2 cellular contexts compared by ENCODE assay signal in the genomic region with DNA sequence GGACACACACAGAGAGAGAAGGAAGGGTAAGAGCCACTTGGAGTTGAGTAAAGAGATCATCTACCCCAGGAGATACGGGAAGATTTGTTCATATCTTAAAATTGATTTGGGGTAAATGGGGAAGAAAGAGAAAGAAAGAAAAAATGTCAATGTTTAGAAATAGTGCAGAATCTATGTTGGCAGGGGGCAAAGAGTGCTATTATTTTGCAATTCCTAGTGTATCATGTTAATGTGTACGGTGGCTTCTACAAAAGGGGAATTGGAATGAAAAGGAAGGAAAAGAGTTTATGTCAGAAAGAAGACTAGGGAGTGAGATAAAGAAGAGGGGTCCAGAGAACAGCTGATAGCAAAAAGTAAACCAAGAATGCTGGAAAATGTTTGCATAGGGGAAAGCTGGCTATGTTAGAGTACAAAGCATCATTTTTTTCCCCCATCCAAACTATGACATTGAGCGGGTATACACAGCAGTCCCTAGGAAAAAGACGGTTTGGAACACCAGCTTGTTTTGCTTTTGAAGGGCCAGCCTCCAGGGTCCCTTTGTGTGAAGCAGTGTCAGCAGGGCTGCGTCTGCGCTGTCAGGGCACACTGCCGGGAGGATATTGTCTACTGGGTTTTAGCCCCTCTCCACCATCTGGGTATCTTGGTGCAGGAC.
TF ChIP-seq lines count a peak whose summit lies in the region.

No MANE protein-coding gene starts in this region.

TF ChIP-seq in K562, 482 proteins besides CTCF, POLR2A, EP300 and RAD21:
- TF ChIP-seq ZEB2 (IDR thresholded peaks at IDR 0.05) (no peak), DACH1 (IDR thresholded peaks at IDR 0.05; ENCODE audit: partially characterized antibody) (peak; percentile 34)
TF ChIP-seq in K562: peak in this region for 1.

TF ChIP-seq in HepG2, 621 proteins besides CTCF, POLR2A, EP300 and RAD21 (continues in another document):
- TF ChIP-seq ZNF382 (CRISPR knock-in tag; IDR thresholded peaks at IDR 0.05; ENCODE audit: borderline replicate concordance) (no peak), ZNF510 (CRISPR knock-in tag; IDR thresholded peaks at IDR 0.05; ENCODE audit: low read depth) (0 out of 2 replicates have a peak, but pooled peaks have one; percentile 36), HNF4A (CRISPR knock-in tag; IDR thresholded peaks at IDR 0.05) (0 out of 2 replicates have a peak, but pooled peaks have one; percentile 45), CEBPG (CRISPR knock-in tag; IDR thresholded peaks at IDR 0.05) (0 out of 2 replicates have a peak, but pooled peaks have one; percentile 4), RCOR2 (CRISPR knock-in tag; IDR thresholded peaks at IDR 0.05) (0 out of 2 replicates have a peak, but pooled peaks have one; percentile 15), ZNF329 (CRISPR knock-in tag; IDR thresholded peaks at IDR 0.05; ENCODE audit: low read depth) (no peak), NR2F6 (IDR thresholded peaks at IDR 0.05) (no peak), NR2F6 (CRISPR knock-in tag; IDR thresholded peaks at IDR 0.05) (0 out of 2 replicates have a peak, but pooled peaks have one; percentile 4), ZNF251 (CRISPR knock-in tag; IDR thresholded peaks at IDR 0.05) (no peak), ZNF264 (CRISPR knock-in tag; IDR thresholded peaks at IDR 0.05) (0 out of 2 replicates have a peak, but pooled peaks have one; percentile 30), NR3C1 (CRISPR knock-in tag; IDR thresholded peaks at IDR 0.05) (no peak), RBFOX2 (IDR thresholded peaks at IDR 0.05; ENCODE audit: low read depth, low read length) (peak; percentile 28; the same call in 1 of the 2 replicates), ZNF30 (CRISPR knock-in tag; IDR thresholded peaks at IDR 0.05) (no peak), SKI (IDR thresholded peaks at IDR 0.05; ENCODE audit: partially characterized antibody) (no peak), SOX6 (IDR thresholded peaks at IDR 0.05) (no peak), SOX6 (CRISPR knock-in tag; IDR thresholded peaks at IDR 0.05) (peak; percentile 44; the same call in 1 of the 2 replicates), MXD4 (CRISPR knock-in tag; IDR thresholded peaks at IDR 0.05) (no peak), ZNF597 (CRISPR knock-in tag; IDR thresholded peaks at IDR 0.05) (no peak), KLF12 (CRISPR knock-in tag; IDR thresholded peaks at IDR 0.05; ENCODE audit: borderline replicate concordance) (peak; percentile 57; the same call in 1 of the 2 replicates), ZSCAN29 (CRISPR knock-in tag; conservative IDR thresholded peaks at IDR 0.05) (peak; percentile 78; the same call in 1 of the 2 replicates), ZNF710 (CRISPR knock-in tag; IDR thresholded peaks at IDR 0.05; ENCODE audit: borderline replicate concordance) (peak; percentile 59; the same call in 1 of the 2 replicates), ZBTB7B (CRISPR knock-in tag; IDR thresholded peaks at IDR 0.05) (peak; percentile 58; the same call in 1 of the 2 replicates), ARNT (IDR thresholded peaks at IDR 0.05) (no peak), HDAC6 (IDR thresholded peaks at IDR 0.05; ENCODE audit: low read depth, low read length) (no peak), ZSCAN20 (CRISPR knock-in tag; IDR thresholded peaks at IDR 0.05; ENCODE audit: borderline replicate concordance) (peak; percentile 93; the same call in 1 of the 2 replicates), SALL1 (CRISPR knock-in tag; IDR thresholded peaks at IDR 0.05) (peak; percentile 49; the same call in 1 of the 2 replicates), ZNF136 (CRISPR knock-in tag; IDR thresholded peaks at IDR 0.05; ENCODE audit: low read depth) (0 out of 2 replicates have a peak, but pooled peaks have one; percentile 33), HNF4G (IDR thresholded peaks at IDR 0.05; ENCODE audit: borderline replicate concordance, low read depth, low read length) (0 out of 2 replicates have a peak, but pooled peaks have one; percentile 16), HNF4G (CRISPR knock-in tag; IDR thresholded peaks at IDR 0.05; ENCODE audit: borderline replicate concordance, low read depth) (no peak)
- TF ChIP-seq, protein P1, sequence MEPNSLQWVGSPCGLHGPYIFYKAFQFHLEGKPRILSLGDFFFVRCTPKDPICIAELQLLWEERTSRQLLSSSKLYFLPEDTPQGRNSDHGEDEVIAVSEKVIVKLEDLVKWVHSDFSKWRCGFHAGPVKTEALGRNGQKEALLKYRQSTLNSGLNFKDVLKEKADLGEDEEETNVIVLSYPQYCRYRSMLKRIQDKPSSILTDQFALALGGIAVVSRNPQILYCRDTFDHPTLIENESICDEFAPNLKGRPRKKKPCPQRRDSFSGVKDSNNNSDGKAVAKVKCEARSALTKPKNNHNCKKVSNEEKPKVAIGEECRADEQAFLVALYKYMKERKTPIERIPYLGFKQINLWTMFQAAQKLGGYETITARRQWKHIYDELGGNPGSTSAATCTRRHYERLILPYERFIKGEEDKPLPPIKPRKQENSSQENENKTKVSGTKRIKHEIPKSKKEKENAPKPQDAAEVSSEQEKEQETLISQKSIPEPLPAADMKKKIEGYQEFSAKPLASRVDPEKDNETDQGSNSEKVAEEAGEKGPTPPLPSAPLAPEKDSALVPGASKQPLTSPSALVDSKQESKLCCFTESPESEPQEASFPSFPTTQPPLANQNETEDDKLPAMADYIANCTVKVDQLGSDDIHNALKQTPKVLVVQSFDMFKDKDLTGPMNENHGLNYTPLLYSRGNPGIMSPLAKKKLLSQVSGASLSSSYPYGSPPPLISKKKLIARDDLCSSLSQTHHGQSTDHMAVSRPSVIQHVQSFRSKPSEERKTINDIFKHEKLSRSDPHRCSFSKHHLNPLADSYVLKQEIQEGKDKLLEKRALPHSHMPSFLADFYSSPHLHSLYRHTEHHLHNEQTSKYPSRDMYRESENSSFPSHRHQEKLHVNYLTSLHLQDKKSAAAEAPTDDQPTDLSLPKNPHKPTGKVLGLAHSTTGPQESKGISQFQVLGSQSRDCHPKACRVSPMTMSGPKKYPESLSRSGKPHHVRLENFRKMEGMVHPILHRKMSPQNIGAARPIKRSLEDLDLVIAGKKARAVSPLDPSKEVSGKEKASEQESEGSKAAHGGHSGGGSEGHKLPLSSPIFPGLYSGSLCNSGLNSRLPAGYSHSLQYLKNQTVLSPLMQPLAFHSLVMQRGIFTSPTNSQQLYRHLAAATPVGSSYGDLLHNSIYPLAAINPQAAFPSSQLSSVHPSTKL (CRISPR knock-in tag; IDR thresholded peaks at IDR 0.05) = peak; percentile 64
- TF ChIP-seq, protein P2, sequence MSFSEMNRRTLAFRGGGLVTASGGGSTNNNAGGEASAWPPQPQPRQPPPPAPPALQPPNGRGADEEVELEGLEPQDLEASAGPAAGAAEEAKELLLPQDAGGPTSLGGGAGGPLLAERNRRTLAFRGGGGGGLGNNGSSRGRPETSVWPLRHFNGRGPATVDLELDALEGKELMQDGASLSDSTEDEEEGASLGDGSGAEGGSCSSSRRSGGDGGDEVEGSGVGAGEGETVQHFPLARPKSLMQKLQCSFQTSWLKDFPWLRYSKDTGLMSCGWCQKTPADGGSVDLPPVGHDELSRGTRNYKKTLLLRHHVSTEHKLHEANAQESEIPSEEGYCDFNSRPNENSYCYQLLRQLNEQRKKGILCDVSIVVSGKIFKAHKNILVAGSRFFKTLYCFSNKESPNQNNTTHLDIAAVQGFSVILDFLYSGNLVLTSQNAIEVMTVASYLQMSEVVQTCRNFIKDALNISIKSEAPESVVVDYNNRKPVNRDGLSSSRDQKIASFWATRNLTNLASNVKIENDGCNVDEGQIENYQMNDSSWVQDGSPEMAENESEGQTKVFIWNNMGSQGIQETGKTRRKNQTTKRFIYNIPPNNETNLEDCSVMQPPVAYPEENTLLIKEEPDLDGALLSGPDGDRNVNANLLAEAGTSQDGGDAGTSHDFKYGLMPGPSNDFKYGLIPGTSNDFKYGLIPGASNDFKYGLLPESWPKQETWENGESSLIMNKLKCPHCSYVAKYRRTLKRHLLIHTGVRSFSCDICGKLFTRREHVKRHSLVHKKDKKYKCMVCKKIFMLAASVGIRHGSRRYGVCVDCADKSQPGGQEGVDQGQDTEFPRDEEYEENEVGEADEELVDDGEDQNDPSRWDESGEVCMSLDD (CRISPR knock-in tag; IDR thresholded peaks at IDR 0.05; ENCODE audit: borderline replicate concordance) = 0 out of 2 replicates have a peak, but pooled peaks have one; percentile 51
- TF ChIP-seq, protein P3, sequence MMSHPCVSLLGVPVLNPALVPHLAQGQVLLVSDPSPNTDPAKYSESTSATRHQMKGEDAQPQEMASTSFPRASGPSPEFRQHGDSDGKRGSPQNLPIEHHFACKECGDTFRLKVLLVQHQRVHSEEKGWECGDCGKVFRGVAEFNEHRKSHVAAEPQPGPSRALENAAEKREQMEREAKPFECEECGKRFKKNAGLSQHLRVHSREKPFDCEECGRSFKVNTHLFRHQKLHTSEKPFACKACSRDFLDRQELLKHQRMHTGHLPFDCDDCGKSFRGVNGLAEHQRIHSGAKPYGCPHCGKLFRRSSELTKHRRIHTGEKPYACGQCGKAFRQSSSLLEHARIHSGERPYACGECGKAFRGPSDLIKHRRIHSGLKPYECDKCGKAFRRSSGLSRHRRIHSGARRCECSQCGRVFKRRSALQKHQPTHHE (CRISPR knock-in tag; IDR thresholded peaks at IDR 0.05; ENCODE audit: borderline replicate concordance) = no peak
- TF ChIP-seq, protein P4, sequence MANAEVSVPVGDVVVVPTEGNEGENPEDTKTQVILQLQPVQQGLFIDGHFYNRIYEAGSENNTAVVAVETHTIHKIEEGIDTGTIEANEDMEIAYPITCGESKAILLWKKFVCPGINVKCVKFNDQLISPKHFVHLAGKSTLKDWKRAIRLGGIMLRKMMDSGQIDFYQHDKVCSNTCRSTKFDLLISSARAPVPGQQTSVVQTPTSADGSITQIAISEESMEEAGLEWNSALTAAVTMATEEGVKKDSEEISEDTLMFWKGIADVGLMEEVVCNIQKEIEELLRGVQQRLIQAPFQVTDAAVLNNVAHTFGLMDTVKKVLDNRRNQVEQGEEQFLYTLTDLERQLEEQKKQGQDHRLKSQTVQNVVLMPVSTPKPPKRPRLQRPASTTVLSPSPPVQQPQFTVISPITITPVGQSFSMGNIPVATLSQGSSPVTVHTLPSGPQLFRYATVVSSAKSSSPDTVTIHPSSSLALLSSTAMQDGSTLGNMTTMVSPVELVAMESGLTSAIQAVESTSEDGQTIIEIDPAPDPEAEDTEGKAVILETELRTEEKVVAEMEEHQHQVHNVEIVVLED (CRISPR knock-in tag; IDR thresholded peaks at IDR 0.05; ENCODE audit: borderline replicate concordance) = no peak
- TF ChIP-seq, protein P5, sequence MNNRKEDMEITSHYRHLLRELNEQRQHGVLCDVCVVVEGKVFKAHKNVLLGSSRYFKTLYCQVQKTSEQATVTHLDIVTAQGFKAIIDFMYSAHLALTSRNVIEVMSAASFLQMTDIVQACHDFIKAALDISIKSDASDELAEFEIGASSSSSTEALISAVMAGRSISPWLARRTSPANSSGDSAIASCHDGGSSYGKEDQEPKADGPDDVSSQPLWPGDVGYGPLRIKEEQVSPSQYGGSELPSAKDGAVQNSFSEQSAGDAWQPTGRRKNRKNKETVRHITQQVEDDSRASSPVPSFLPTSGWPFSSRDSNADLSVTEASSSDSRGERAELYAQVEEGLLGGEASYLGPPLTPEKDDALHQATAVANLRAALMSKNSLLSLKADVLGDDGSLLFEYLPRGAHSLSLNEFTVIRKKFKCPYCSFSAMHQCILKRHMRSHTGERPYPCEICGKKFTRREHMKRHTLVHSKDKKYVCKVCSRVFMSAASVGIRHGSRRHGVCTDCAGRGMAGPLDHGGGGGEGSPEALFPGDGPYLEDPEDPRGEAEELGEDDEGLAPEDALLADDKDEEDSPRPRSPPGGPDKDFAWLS (CRISPR knock-in tag; IDR thresholded peaks at IDR 0.05; ENCODE audit: borderline replicate concordance) = peak; percentile 87; the same call in 1 of the 2 replicates
- TF ChIP-seq, protein P6, sequence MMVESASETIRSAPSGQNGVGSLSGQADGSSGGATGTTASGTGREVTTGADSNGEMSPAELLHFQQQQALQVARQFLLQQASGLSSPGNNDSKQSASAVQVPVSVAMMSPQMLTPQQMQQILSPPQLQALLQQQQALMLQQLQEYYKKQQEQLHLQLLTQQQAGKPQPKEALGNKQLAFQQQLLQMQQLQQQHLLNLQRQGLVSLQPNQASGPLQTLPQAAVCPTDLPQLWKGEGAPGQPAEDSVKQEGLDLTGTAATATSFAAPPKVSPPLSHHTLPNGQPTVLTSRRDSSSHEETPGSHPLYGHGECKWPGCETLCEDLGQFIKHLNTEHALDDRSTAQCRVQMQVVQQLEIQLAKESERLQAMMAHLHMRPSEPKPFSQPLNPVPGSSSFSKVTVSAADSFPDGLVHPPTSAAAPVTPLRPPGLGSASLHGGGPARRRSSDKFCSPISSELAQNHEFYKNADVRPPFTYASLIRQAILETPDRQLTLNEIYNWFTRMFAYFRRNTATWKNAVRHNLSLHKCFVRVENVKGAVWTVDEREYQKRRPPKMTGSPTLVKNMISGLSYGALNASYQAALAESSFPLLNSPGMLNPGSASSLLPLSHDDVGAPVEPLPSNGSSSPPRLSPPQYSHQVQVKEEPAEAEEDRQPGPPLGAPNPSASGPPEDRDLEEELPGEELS (CRISPR knock-in tag; IDR thresholded peaks at IDR 0.05) = peak; percentile 67
- TF ChIP-seq, protein P7, sequence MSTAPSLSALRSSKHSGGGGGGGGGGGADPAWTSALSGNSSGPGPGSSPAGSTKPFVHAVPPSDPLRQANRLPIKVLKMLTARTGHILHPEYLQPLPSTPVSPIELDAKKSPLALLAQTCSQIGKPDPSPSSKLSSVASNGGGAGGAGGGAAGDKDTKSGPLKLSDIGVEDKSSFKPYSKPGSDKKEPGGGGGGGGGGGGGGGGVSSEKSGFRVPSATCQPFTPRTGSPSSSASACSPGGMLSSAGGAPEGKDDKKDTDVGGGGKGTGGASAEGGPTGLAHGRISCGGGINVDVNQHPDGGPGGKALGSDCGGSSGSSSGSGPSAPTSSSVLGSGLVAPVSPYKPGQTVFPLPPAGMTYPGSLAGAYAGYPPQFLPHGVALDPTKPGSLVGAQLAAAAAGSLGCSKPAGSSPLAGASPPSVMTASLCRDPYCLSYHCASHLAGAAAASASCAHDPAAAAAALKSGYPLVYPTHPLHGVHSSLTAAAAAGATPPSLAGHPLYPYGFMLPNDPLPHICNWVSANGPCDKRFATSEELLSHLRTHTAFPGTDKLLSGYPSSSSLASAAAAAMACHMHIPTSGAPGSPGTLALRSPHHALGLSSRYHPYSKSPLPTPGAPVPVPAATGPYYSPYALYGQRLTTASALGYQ (CRISPR knock-in tag; IDR thresholded peaks at IDR 0.05) = 0 out of 2 replicates have a peak, but pooled peaks have one; percentile 20
